14 cellular contexts compared by ENCODE assay signal in genomic region chr20:50149481-50150254, GRCh38. TPM values are rescaled to one million over a fixed set of nuclear protein-coding genes. Genes with fewer than 3 reads are reported as not detected.
A peak's percentile ranks its signal among the peaks of the same experiment; 100 is the strongest.
DNase-seq lines count a peak whose midpoint lies in the region; ATAC-seq and TF ChIP-seq lines count a peak whose summit lies in the region.
"Had no signal": no experiment of that assay in that cellular context is flagged by ENCODE, and none has a peak within 500 bp of the region (broad histone marks: within the 10 kb centered on the region; RNA-seq: fewer than 3 reads in every experiment).

No MANE protein-coding gene starts in this region.

- POLR2A ChIA-PET in naive thymus-derived CD8-positive, alpha-beta T cell (lab: Charles Lee) = interaction anchor here (0.7 to 1.6 kb wide), 3 partner anchors 10 to 42 kb away, joined by 4 to 5 read pairs (median 4); no protein-coding TSS in a partner anchor

- no peak for TF ChIP-seq CTCF in left ventricle myocardium inferior (IDR thresholded peaks at IDR 0.05; ENCODE audit: borderline replicate concordance)
- TF ChIP-seq CTCF in heart left ventricle (IDR thresholded peaks at IDR 0.05) = no peak
- no peak for TF ChIP-seq CTCF in body of pancreas (IDR thresholded peaks at IDR 0.05)
- no peak for TF ChIP-seq CTCF in vagina (IDR thresholded peaks at IDR 0.05)

- intact Hi-C loops in left ventricle myocardium inferior (cut with micrococcal nuclease) (no loop called here), heart left ventricle (cut with DNase I) (loop anchor here in 1 of 10 donors (5.0 kb wide), 1 partner anchor 32 kb away; no protein-coding TSS in a partner anchor), body of pancreas (cut with DNase I) (no loop called here), vagina (cut with DNase I) (no loop called here)

- ATAC-seq in heart left ventricle (no peak), body of pancreas (peak; percentile 31)
- no peak for ATAC-seq in naive thymus-derived CD8-positive, alpha-beta T cell
- ATAC-seq: esophagus mucosa had no signal

- peak overlapping the region in 4 of 10 donors; percentile 10 to 58 (median 42) for H3K4me3 Mint-ChIP-seq in naive thymus-derived CD8-positive, alpha-beta T cell
- H3K4me3 Mint-ChIP-seq: activated B cell treated with CpG ODN at 0.5 μM for 24 hours had no signal

- H3K36me3 ChIP-seq in left ventricle myocardium inferior (peaks cover 5% of the 10 kb centered on the region), heart left ventricle (peaks cover 0 to 13% (median 6%) of the 10 kb centered on the region in 9 donors), body of pancreas (replicated peaks in 1 of 2; ENCODE audit: insufficient read depth in 1 of 2, low read depth in 2 of 2) (no peaks in the 10 kb centered on the region), vagina (peaks cover 0 to 9% of the 10 kb centered on the region in 2 donors)

- DNase-seq in left ventricle myocardium inferior (no peak), heart left ventricle (no peak), body of pancreas (peak; percentile 65 to 80 (median 77)), vagina (ENCODE audit: extremely low spot score in 2 of 2) (no peak), dedifferentiated amniotic fluid mesenchymal stem cell (ENCODE audit: extremely low spot score) (no peak), NCI-H146 treated with DMSO at 0.1 percent for 48 hours (lab: John Stamatoyannopoulos, UW; ENCODE audit: unreplicated experiment) (no peak), NCI-H187 (lab: John Stamatoyannopoulos, UW) (no peak)
- DNase-seq in naive thymus-derived CD8-positive, alpha-beta T cell = no peak
- DNase-seq: activated B cell treated with CpG ODN at 0.5 μM for 24 hours; AML-193; amygdala; stimulated activated CD8-positive, alpha-beta memory T cell treated with anti-CD3 and anti-CD28 coated beads, Interleukin-4, amount 100 ng/mL, for 48 hours had no signal

- peak overlapping the region; percentile 83 to 99 (median 96) for H3K27ac Mint-ChIP-seq in naive thymus-derived CD8-positive, alpha-beta T cell

- H3K4me1 Mint-ChIP-seq in naive thymus-derived CD8-positive, alpha-beta T cell = peaks cover 46 to 82% (median 80%) of the 10 kb centered on the region in 4 donors

- H3K27ac ChIP-seq in left ventricle myocardium inferior (replicated peaks) (peak overlapping the region; percentile 75), heart left ventricle (peak overlapping the region in 1 of 12 donors; percentile 4), body of pancreas (peak overlapping the region; percentile 46 to 95 (median 90)), vagina (peak overlapping the region; percentile 55)

- no peaks in the 10 kb centered on the region for H3K27me3 Mint-ChIP-seq in naive thymus-derived CD8-positive, alpha-beta T cell
- H3K27me3 Mint-ChIP-seq: activated B cell treated with CpG ODN at 0.5 μM for 24 hours had no signal

- H3K4me1 ChIP-seq in left ventricle myocardium inferior (peaks cover 95% of the 10 kb centered on the region), heart left ventricle (peaks cover 7 to 86% (median 58%) of the 10 kb centered on the region in 12 donors), body of pancreas (peaks cover 61% of the 10 kb centered on the region), vagina (peaks cover 91% of the 10 kb centered on the region)

- 78 to 85% (median 82%) methylated on average over 14 to 16 of the region's 16 CpGs for WGBS in heart left ventricle, 4 donors
- WGBS in body of pancreas, 2 donors = 33 to 52% methylated on average over 13 to 16 of the region's 16 CpGs

- no peaks in the 10 kb centered on the region for H3K27me3 ChIP-seq in left ventricle myocardium inferior (ENCODE audit: low read depth)
- H3K27me3 ChIP-seq in heart left ventricle = no peaks in the 10 kb centered on the region
- H3K27me3 ChIP-seq in body of pancreas = no peaks in the 10 kb centered on the region
- H3K27me3 ChIP-seq in vagina = no peaks in the 10 kb centered on the region
- H3K27me3 ChIP-seq: right atrium auricular region had no signal

- H3K9me3 Mint-ChIP-seq in naive thymus-derived CD8-positive, alpha-beta T cell = no peaks in the 10 kb centered on the region
- H3K9me3 Mint-ChIP-seq: activated B cell treated with CpG ODN at 0.5 μM for 24 hours had no signal

- H3K4me3 ChIP-seq in left ventricle myocardium inferior = no peak overlapping the region
- H3K4me3 ChIP-seq in heart left ventricle = no peak overlapping the region
- no peak overlapping the region for H3K4me3 ChIP-seq in body of pancreas
- no peak overlapping the region for H3K4me3 ChIP-seq in vagina
- H3K4me3 ChIP-seq: right atrium auricular region had no signal

- H3K36me3 Mint-ChIP-seq in naive thymus-derived CD8-positive, alpha-beta T cell = peaks cover 0 to 15% (median 0%) of the 10 kb centered on the region in 3 donors

- H3K9me3 ChIP-seq in left ventricle myocardium inferior (replicated peaks) (no peaks in the 10 kb centered on the region), heart left ventricle (no peaks in the 10 kb centered on the region), body of pancreas (no peaks in the 10 kb centered on the region), vagina (no peaks in the 10 kb centered on the region)
- H3K9me3 ChIP-seq: right atrium auricular region had no signal

- TF ChIP-seq POLR2A in heart left ventricle (IDR thresholded peaks at IDR 0.05) (no peak), body of pancreas (IDR thresholded peaks at IDR 0.05) (peak in 1 of 3 donors; percentile 32), vagina (IDR thresholded peaks at IDR 0.05) (no peak)

RNA-seq across cellular contexts. Expression of gene PEDS1, which starts 3.9 kb away (rescaled TPM):
- total RNA-seq in left ventricle myocardium inferior = 17.3 TPM
- total RNA-seq in heart left ventricle = 10 to 100 TPM; 13.7 to 37.4 (median 23.6) TPM
- 10 to 100 TPM; 28.4 to 35.3 TPM for polyA plus RNA-seq in heart left ventricle
- 1 to 10 TPM; 9.1 to 9.6 TPM for total RNA-seq in body of pancreas
- total RNA-seq in naive thymus-derived CD8-positive, alpha-beta T cell = 10 to 100 TPM; 15.8 to 17.1 TPM
- 10 to 100 TPM; 13.0 to 30.2 (median 14.4) TPM for polyA plus RNA-seq in naive thymus-derived CD8-positive, alpha-beta T cell
- total RNA-seq in vagina = 25.5 TPM

RNA-seq across cellular contexts. Expression of gene UBE2V1, which starts 36.7 kb away (rescaled TPM):
- total RNA-seq in left ventricle myocardium inferior (77.1 TPM), heart left ventricle (100 to 1,000 TPM in 1 of 9 donors, 10 to 100 TPM in 8; 54.2 to 105 (median 84.8) TPM), body of pancreas (10 to 100 TPM; 42.0 to 43.8 TPM), vagina (74.2 TPM)
- 10 to 100 TPM; 73.0 to 73.9 TPM for polyA plus RNA-seq in heart left ventricle
- total RNA-seq in naive thymus-derived CD8-positive, alpha-beta T cell = 100 to 1,000 TPM; 154 to 165 TPM
- polyA plus RNA-seq in naive thymus-derived CD8-positive, alpha-beta T cell = 100 to 1,000 TPM; 141 to 155 (median 148) TPM

RNA-seq across cellular contexts. Expression of gene CEBPB, which starts 41.0 kb away (rescaled TPM):
- total RNA-seq in left ventricle myocardium inferior (54.0 TPM), heart left ventricle (100 to 1,000 TPM in 1 of 9 donors, 10 to 100 TPM in 8; 30.2 to 122 (median 63.3) TPM), body of pancreas (100 to 1,000 TPM in 1 of 2 donors, 10 to 100 TPM in 1; 47.7 to 104 TPM), vagina (264 TPM)
- 10 to 100 TPM; 14.7 to 19.8 TPM for polyA plus RNA-seq in heart left ventricle
- 10 to 100 TPM; 47.1 to 49.0 TPM for total RNA-seq in naive thymus-derived CD8-positive, alpha-beta T cell
- 10 to 100 TPM; 13.1 to 17.9 (median 14.7) TPM for polyA plus RNA-seq in naive thymus-derived CD8-positive, alpha-beta T cell

Comparison
In these comparisons a context has a peak if more than half of its experiments do, and no peak if none do; other contexts are left out.
1. DNase-seq: peak in body of pancreas (4 of 4); none in left ventricle myocardium inferior (single experiment), heart left ventricle (0 of 5), naive thymus-derived CD8-positive, alpha-beta T cell (0 of 10), vagina (0 of 2), dedifferentiated amniotic fluid mesenchymal stem cell (single experiment), NCI-H146 treated with DMSO at 0.1 percent for 48 hours (single experiment) and NCI-H187 (0 of 2).